16 cellular contexts compared by ENCODE assay signal in the genomic region with DNA sequence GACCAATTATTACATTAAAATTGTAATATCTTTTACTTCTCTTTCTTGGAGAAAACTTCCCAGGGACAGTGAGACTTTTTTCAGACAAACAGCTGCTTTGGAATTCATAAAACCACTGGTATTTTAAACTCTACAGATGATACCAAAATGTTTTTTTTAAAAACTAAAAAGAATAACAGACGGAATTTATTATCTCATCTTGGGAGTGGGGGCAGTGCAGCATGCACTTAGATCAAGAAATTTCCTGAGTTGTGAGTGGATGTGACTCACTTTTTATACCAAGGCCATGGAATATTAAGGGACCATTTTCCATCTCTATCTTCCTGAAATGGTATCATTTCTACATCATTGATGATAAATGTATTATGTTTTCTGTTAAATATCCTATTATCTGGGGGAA.
DNase-seq lines count a peak whose midpoint lies in the region; ATAC-seq and TF ChIP-seq lines count a peak whose summit lies in the region.
"Had no signal": no experiment of that assay in that cellular context is flagged by ENCODE, and none has a peak within 500 bp of the region (broad histone marks: within the 10 kb centered on the region; RNA-seq: fewer than 3 reads in every experiment).

No MANE protein-coding gene starts in this region.

- H3F3A ChIP-seq in GM23248 (ENCODE audit: insufficient read depth), result no peaks in the 10 kb centered on the region

- in situ Hi-C loops in GM23248 (cut with MboI), result no loop called here

- no peak for TF ChIP-seq CTCF in fibroblast of mammary gland (conservative IDR thresholded peaks at IDR 0.05; ENCODE audit: control insufficient read depth, insufficient read depth, low read depth, low read length)

- no peaks in the 10 kb centered on the region for H4K20me1 ChIP-seq in GM23248 (ENCODE audit: insufficient read depth)
- H4K20me1 ChIP-seq: BLaER1 treated with 17β-estradiol and CSF1 and Interleukin-3, amounts not matched to agents 10 nM and 100 nM had no signal

- 32 to 36% methylated on average over 1 of the region's 1 CpG for WGBS in GM23248 (ENCODE audit: low coverage in 1 of 2, low lambda C conversion rate in 2 of 2, missing lambda C conversion rate in 2 of 2), 2 experiments

- ATAC-seq in HG02610 (IDR thresholded peaks at IDR 0.05; ENCODE audit: unreplicated experiment), result no peak
- ATAC-seq: CD8-positive, alpha-beta T cell; K562 had no signal

- no peaks in the 10 kb centered on the region for H3K36me3 ChIP-seq in GM23248 (ENCODE audit: low read depth)
- H3K36me3 ChIP-seq: BLaER1 treated with 17β-estradiol and CSF1 and Interleukin-3, amounts not matched to agents 10 nM and 100 nM; HAP-1 had no signal

- intact Hi-C loops in posterior vena cava (cut with DNase I), result loop anchor here in 1 of 2 donors (10.0 kb wide), 1 partner anchor 1715 kb away; no protein-coding TSS in a partner anchor

- H2AFZ ChIP-seq in GM23248, result no peak overlapping the region

- no peaks in the 10 kb centered on the region for H3K79me2 ChIP-seq in GM23248 (ENCODE audit: insufficient read depth)

- no peak overlapping the region for H3K4me2 ChIP-seq in GM23248 (ENCODE audit: unreplicated experiment)
- H3K4me2 ChIP-seq: BLaER1 treated with 17β-estradiol and CSF1 and Interleukin-3, amounts not matched to agents 10 nM and 100 nM had no signal

- H3K4me1 ChIP-seq in GM23248 (ENCODE audit: insufficient read depth), result no peaks in the 10 kb centered on the region
- H3K4me1 ChIP-seq: BLaER1 treated with 17β-estradiol and CSF1 and Interleukin-3, amounts not matched to agents 10 nM and 100 nM; HAP-1 had no signal

- H3K9ac ChIP-seq in GM23248, result no peak overlapping the region
- H3K9ac ChIP-seq: BLaER1 treated with 17β-estradiol and CSF1 and Interleukin-3, amounts not matched to agents 10 nM and 100 nM had no signal

- H3K27ac ChIP-seq in GM23248, result no peak overlapping the region
- H3K27ac ChIP-seq: BLaER1 treated with 17β-estradiol and CSF1 and Interleukin-3, amounts not matched to agents 10 nM and 100 nM had no signal

- no peaks in the 10 kb centered on the region for H3K9me3 ChIP-seq in GM23248 (ENCODE audit: low read depth)
- H3K9me3 ChIP-seq: HAP-1 had no signal

- no peaks in the 10 kb centered on the region for H3K9me2 ChIP-seq in GM23248 (ENCODE audit: insufficient read depth)

- no peaks in the 10 kb centered on the region for H3K27me3 ChIP-seq in GM23248 (replicated peaks; ENCODE audit: insufficient read depth)
- H3K27me3 ChIP-seq: BLaER1 treated with 17β-estradiol and CSF1 and Interleukin-3, amounts not matched to agents 10 nM and 100 nM had no signal

- DNase-seq in AG20443 (ENCODE audit: low spot score), result peak; percentile 64
- DNase-seq in GM23248, result peak; percentile 49
- DNase-seq in fibroblast of mammary gland (ENCODE audit: low read depth), result peak; percentile 40
- DNase-seq in activated naive CD4-positive, alpha-beta T cell (lab: John Stamatoyannopoulos, UW), result no peak
- no peak for DNase-seq in posterior vena cava (ENCODE audit: low spot score)
- DNase-seq in NCI-H146 (lab: John Stamatoyannopoulos, UW), result no peak
- DNase-seq: ACHN; Calu3; CD8-positive, alpha-beta T cell; DMS79 treated with DMSO at 0.1 percent for 48 hours; EL; IMR-90 had no signal

- no peak overlapping the region for H3K4me3 ChIP-seq in GM23248
- no peak overlapping the region for H3K4me3 ChIP-seq in fibroblast of mammary gland (ENCODE audit: control insufficient read depth, low read depth, low read length)
- H3K4me3 ChIP-seq: BLaER1 treated with 17β-estradiol and CSF1 and Interleukin-3, amounts not matched to agents 10 nM and 100 nM; HAP-1; K562 had no signal

Comparison
In these comparisons a context has a peak if more than half of its experiments do, and no peak if none do; other contexts are left out.
1. DNase-seq: peak in AG20443 (single experiment), GM23248 (single experiment) and fibroblast of mammary gland (single experiment); none in activated naive CD4-positive, alpha-beta T cell (0 of 4), posterior vena cava (single experiment) and NCI-H146 (single experiment).